ENCODE assay signal across 8 cellular contexts in genomic region chr4:82561745-82562552, GRCh38. TPM values are rescaled to one million over a fixed set of nuclear protein-coding genes. Genes with fewer than 3 reads are reported as not detected.
A peak's percentile ranks its signal among the peaks of the same experiment; 100 is the strongest.
DNase-seq lines count a peak whose midpoint lies in the region; ATAC-seq, FAIRE-seq and TF ChIP-seq lines count a peak whose summit lies in the region.

TMEM150C (minus strand) TSS chr4:82561988; CDS start chr4:82504657, 57,331 bp downstream.

- peaks cover 28% of the 10 kb centered on the region for H3K27me3 Mint-ChIP-seq in memory B cell

- peaks cover 0 to 14% (median 0%) of the 10 kb centered on the region in 4 donors for H3K4me1 ChIP-seq in tibial nerve

- peaks cover 12% of the 10 kb centered on the region for H3K4me1 Mint-ChIP-seq in memory B cell

- H3K4me3 Mint-ChIP-seq in memory B cell: peak within 1 kb of the TSS; percentile 75

- H3K9me3 ChIP-seq in tibial nerve: no peaks in the 10 kb centered on the region

- 13 to 15% methylated on average over 15 to 19 of the region's 67 CpGs for WGBS in tibial nerve, 2 donors

- H3K27ac Mint-ChIP-seq in memory B cell: no peak within 1 kb of the TSS

- H3K27me3 ChIP-seq in tibial nerve: peaks cover 0 to 20% of the 10 kb centered on the region in 2 donors

- no peak for TF ChIP-seq POLR2A in tibial nerve (IDR thresholded peaks at IDR 0.05)

- peak within 1 kb of the TSS; percentile 45 to 82 (median 50) for H3K4me3 ChIP-seq in tibial nerve

- H3K36me3 Mint-ChIP-seq in memory B cell: peaks cover 2% of the 10 kb centered on the region

- H3K9me3 Mint-ChIP-seq in memory B cell: peaks cover 2% of the 10 kb centered on the region

- no peak for ATAC-seq in memory B cell (ENCODE audit: low read depth)

- peak in 2 of 5 experiments; percentile 10 to 33 for TF ChIP-seq CTCF in tibial nerve (IDR thresholded peaks at IDR 0.05)

- H3K27ac ChIP-seq in tibial nerve: peak within 1 kb of the TSS in 1 of 4 donors; percentile 73

- no peaks in the 10 kb centered on the region for H3K36me3 ChIP-seq in tibial nerve

- FAIRE-seq in RCC 7860 (lab: Jason Lieb, UNC) (no peak), GM19239 (lab: Jason Lieb, UNC) (no peak)

- peak; percentile 2 for DNase-seq in stimulated activated CD4-positive, alpha-beta T cell treated with anti-CD3 and anti-CD28 coated beads, Interleukin-4, amount 100 ng/mL, for 1 hour
- DNase-seq in stimulated activated CD4-positive, alpha-beta T cell treated with anti-CD3 and anti-CD28 coated beads, Interleukin-2, amount 100 ng/mL, for 48 hours: no peak
- DNase-seq in RPMI7951 (ENCODE audit: low read depth) (peak; percentile 11), ecto neural progenitor cell (ENCODE audit: low spot score) (peak; percentile 83), memory B cell (ENCODE audit: low spot score in 2 of 2) (peak in 1 of 2 donors; percentile 12), tibial nerve (ENCODE audit: low spot score in 2 of 2) (no peak), RCC 7860 (ENCODE audit: low spot score) (no peak), GM19239 (ENCODE audit: insufficient read length, low spot score) (no peak)

- no peak for TF ChIP-seq EP300 in tibial nerve (IDR thresholded peaks at IDR 0.05)

RNA-seq across cellular contexts. Expression of gene TMEM150C, which starts in this region (rescaled TPM):
- total RNA-seq in RPMI7951 (2014; rRNA removed; shearing (Covaris generic)): 0.12 and 0.49 TPM in 2 replicates
- 10 to 100 TPM in 3 of 4 donors, 1 to 10 TPM in 1; 6.3 to 44.9 (median 16.0) TPM for total RNA-seq in tibial nerve

Comparison
In these comparisons a context has a peak if more than half of its experiments do, and no peak if none do; other contexts are left out.
1. DNase-seq: peak in stimulated activated CD4-positive, alpha-beta T cell treated with anti-CD3 and anti-CD28 coated beads, Interleukin-4, amount 100 ng/mL, for 1 hour (single experiment) and ecto neural progenitor cell (single experiment); none in stimulated activated CD4-positive, alpha-beta T cell treated with anti-CD3 and anti-CD28 coated beads, Interleukin-2, amount 100 ng/mL, for 48 hours (0 of 2), tibial nerve (0 of 2), RCC 7860 (single experiment) and GM19239 (single experiment).
2. Peak in DNase-seq in RPMI7951; RNA of the gene not detected or under 1 TPM.